ENCODE assay signal across 35 cellular contexts in genomic region chr15:84865074-84865569, GRCh38. TPM values are rescaled to one million over a fixed set of nuclear protein-coding genes. Genes with fewer than 3 reads are reported as not detected.
"Had no signal": no experiment of that assay in that cellular context is flagged by ENCODE, and none has a peak within 500 bp of the region (broad histone marks: within the 10 kb centered on the region; RNA-seq: fewer than 3 reads in every experiment).

No MANE protein-coding gene starts in this region.

- H3K4me3 ChIP-seq: adrenal gland, esophagus muscularis mucosa, gastrocnemius medialis had no signal

- H3K36me3 ChIP-seq: brain microvascular endothelial cell had no signal

- H3K27ac Mint-ChIP-seq: activated CD4-positive, alpha-beta memory T cell treated with anti-CD3 and anti-CD28 coated beads for 36 hours; activated CD4-positive, alpha-beta T cell treated with anti-CD3 and anti-CD28 coated beads for 36 hours; activated CD4-positive, alpha-beta T cell treated with anti-CD3 and anti-CD28 coated beads, Interleukin-2, amount 10 ng/mL, durations not matched to agents 24 days and 14 days; activated CD8-positive, alpha-beta memory T cell treated with anti-CD3 and anti-CD28 coated beads, Interleukin-2, amount 10 ng/mL, durations not matched to agents 7 days and 5 days; activated CD8-positive, alpha-beta T cell treated with anti-CD3 and anti-CD28 coated beads, Interleukin-2, amount 10 ng/mL, durations not matched to agents 7 days and 5 days; activated naive CD4-positive, alpha-beta T cell treated with anti-CD3 and anti-CD28 coated beads for 36 hours; activated naive CD4-positive, alpha-beta T cell treated with anti-CD3 and anti-CD28 coated beads, Interleukin-2, amount 50 U/mL, for 24 hours; activated naive CD8-positive, alpha-beta T cell treated with anti-CD3 and anti-CD28 coated beads for 36 hours; activated naive CD8-positive, alpha-beta T cell treated with anti-CD3 and anti-CD28 coated beads, Interleukin-2, amount 50 U/mL, for 24 hours; activated T-helper 1 cell treated with anti-CD3 and anti-CD28 coated beads, Interleukin-12 subunit alpha, Interleukin-12 subunit beta, Interleukin-2, Interleukin-4 antibody, amounts not matched to agents 30 ng/mL and 10 ng/mL and 1 ng/mL, durations not matched to agents 14 hours and 24 hours and 36 hours; activated T-helper 2 cell treated with anti-CD3 and anti-CD28 coated beads, Interferon-gamma antibody, Interleukin-2, Interleukin-4, amounts not matched to agents 10 μg/mL and 5 μg/mL and 100 μg/mL, durations not matched to agents 14 hours and 24 hours and 36 hours had no signal

- H3K27me3 Mint-ChIP-seq: activated CD4-positive, alpha-beta memory T cell treated with anti-CD3 and anti-CD28 coated beads for 36 hours; activated CD4-positive, alpha-beta T cell treated with anti-CD3 and anti-CD28 coated beads for 36 hours; activated CD4-positive, alpha-beta T cell treated with anti-CD3 and anti-CD28 coated beads, Interleukin-2, amount 10 ng/mL, durations not matched to agents 24 days and 14 days; activated naive CD4-positive, alpha-beta T cell treated with anti-CD3 and anti-CD28 coated beads, Interleukin-2, amount 50 U/mL, for 24 hours; activated naive CD8-positive, alpha-beta T cell treated with anti-CD3 and anti-CD28 coated beads for 36 hours; activated naive CD8-positive, alpha-beta T cell treated with anti-CD3 and anti-CD28 coated beads, Interleukin-2, amount 50 U/mL, for 24 hours; effector memory CD8-positive, alpha-beta T cell had no signal

- H3K4me1 Mint-ChIP-seq: activated CD4-positive, alpha-beta T cell treated with anti-CD3 and anti-CD28 coated beads for 36 hours; activated CD4-positive, alpha-beta T cell treated with anti-CD3 and anti-CD28 coated beads, Interleukin-2, amount 10 ng/mL, durations not matched to agents 24 days and 14 days; activated CD8-positive, alpha-beta memory T cell treated with anti-CD3 and anti-CD28 coated beads, Interleukin-2, amount 10 ng/mL, durations not matched to agents 7 days and 5 days; activated naive CD4-positive, alpha-beta T cell treated with anti-CD3 and anti-CD28 coated beads, Interleukin-2, amount 50 U/mL, for 24 hours; activated naive CD8-positive, alpha-beta T cell treated with anti-CD3 and anti-CD28 coated beads for 36 hours; activated naive CD8-positive, alpha-beta T cell treated with anti-CD3 and anti-CD28 coated beads, Interleukin-2, amount 50 U/mL, for 24 hours had no signal

- H3K4me3 Mint-ChIP-seq: activated CD4-positive, alpha-beta memory T cell treated with anti-CD3 and anti-CD28 coated beads for 36 hours; activated CD4-positive, alpha-beta T cell treated with anti-CD3 and anti-CD28 coated beads for 36 hours; activated CD4-positive, alpha-beta T cell treated with anti-CD3 and anti-CD28 coated beads, Interleukin-2, amount 10 ng/mL, durations not matched to agents 24 days and 14 days; activated CD8-positive, alpha-beta memory T cell treated with anti-CD3 and anti-CD28 coated beads, Interleukin-2, amount 10 ng/mL, durations not matched to agents 7 days and 5 days; activated CD8-positive, alpha-beta T cell treated with anti-CD3 and anti-CD28 coated beads, Interleukin-2, amount 10 ng/mL, durations not matched to agents 7 days and 5 days; activated naive CD4-positive, alpha-beta T cell treated with anti-CD3 and anti-CD28 coated beads for 36 hours; activated naive CD4-positive, alpha-beta T cell treated with anti-CD3 and anti-CD28 coated beads, Interleukin-2, amount 50 U/mL, for 24 hours; activated naive CD8-positive, alpha-beta T cell treated with anti-CD3 and anti-CD28 coated beads for 36 hours; activated naive CD8-positive, alpha-beta T cell treated with anti-CD3 and anti-CD28 coated beads, Interleukin-2, amount 50 U/mL, for 24 hours; activated T-helper 1 cell treated with anti-CD3 and anti-CD28 coated beads, Interleukin-12 subunit alpha, Interleukin-12 subunit beta, Interleukin-2, Interleukin-4 antibody, amounts not matched to agents 30 ng/mL and 10 ng/mL and 1 ng/mL, durations not matched to agents 14 hours and 24 hours and 36 hours; effector memory CD8-positive, alpha-beta T cell had no signal

- H3K9me3 Mint-ChIP-seq: activated CD4-positive, alpha-beta memory T cell treated with anti-CD3 and anti-CD28 coated beads for 36 hours; activated CD4-positive, alpha-beta T cell treated with anti-CD3 and anti-CD28 coated beads, Interleukin-2, amount 10 ng/mL, durations not matched to agents 24 days and 14 days; activated naive CD4-positive, alpha-beta T cell treated with anti-CD3 and anti-CD28 coated beads for 36 hours; activated naive CD4-positive, alpha-beta T cell treated with anti-CD3 and anti-CD28 coated beads, Interleukin-2, amount 50 U/mL, for 24 hours; activated naive CD8-positive, alpha-beta T cell treated with anti-CD3 and anti-CD28 coated beads for 36 hours; activated naive CD8-positive, alpha-beta T cell treated with anti-CD3 and anti-CD28 coated beads, Interleukin-2, amount 50 U/mL, for 24 hours; activated T-helper 1 cell treated with anti-CD3 and anti-CD28 coated beads, Interleukin-12 subunit alpha, Interleukin-12 subunit beta, Interleukin-2, Interleukin-4 antibody, amounts not matched to agents 30 ng/mL and 10 ng/mL and 1 ng/mL, durations not matched to agents 14 hours and 24 hours and 36 hours; activated T-helper 2 cell treated with anti-CD3 and anti-CD28 coated beads, Interferon-gamma antibody, Interleukin-2, Interleukin-4, amounts not matched to agents 10 μg/mL and 5 μg/mL and 100 μg/mL, durations not matched to agents 14 hours and 24 hours and 36 hours; effector memory CD8-positive, alpha-beta T cell had no signal

- H3K27ac ChIP-seq: adrenal gland, brain microvascular endothelial cell, esophagus muscularis mucosa, foreskin keratinocyte had no signal

- H3K4me1 ChIP-seq: adrenal gland, foreskin keratinocyte had no signal

- H3K9me3 ChIP-seq: adrenal gland, esophagus muscularis mucosa, gastrocnemius medialis had no signal

- DNase-seq: activated CD4-positive, alpha-beta memory T cell treated with anti-CD3 and anti-CD28 coated beads for 36 hours; activated CD4-positive, alpha-beta T cell treated with anti-CD3 and anti-CD28 coated beads for 36 hours; activated CD4-positive, alpha-beta T cell treated with anti-CD3 and anti-CD28 coated beads, Interleukin-2, amount 10 ng/mL, durations not matched to agents 24 days and 14 days; activated CD4-positive, CD25-positive, alpha-beta regulatory T cell; activated CD4-positive, CD25-positive, alpha-beta regulatory T cell treated with anti-CD3 and anti-CD28 coated beads, Interleukin-2, amount 50 U/mL, for 72 hours; activated CD8-positive, alpha-beta memory T cell treated with anti-CD3 and anti-CD28 coated beads, Interleukin-2, amount 10 ng/mL, durations not matched to agents 7 days and 5 days; activated CD8-positive, alpha-beta memory T cell treated with anti-CD3 and anti-CD28 coated beads, Interleukin-2, amount 50 U/mL, for 4 hours; activated CD8-positive, alpha-beta T cell treated with anti-CD3 and anti-CD28 coated beads, Interleukin-2, amount 10 ng/mL, durations not matched to agents 7 days and 5 days; activated effector memory CD4-positive, alpha-beta T cell treated with anti-CD3 and anti-CD28 coated beads, Interleukin-2, amount 50 U/mL, for 16 hours; activated naive CD4-positive, alpha-beta T cell treated with anti-CD3 and anti-CD28 coated beads for 36 hours; activated naive CD8-positive, alpha-beta T cell treated with anti-CD3 and anti-CD28 coated beads for 36 hours; activated naive CD8-positive, alpha-beta T cell treated with anti-CD3 and anti-CD28 coated beads, Interleukin-2, amount 50 U/mL, for 24 hours; activated T-cell treated with anti-CD3 and anti-CD28 coated beads, Interleukin-2, amount 50 U/mL, for 1 hour; activated T-cell treated with anti-CD3 and anti-CD28 coated beads, Interleukin-2, amount 50 U/mL, for 48 hours; adrenal gland; amygdala; aorta; brain microvascular endothelial cell; caudate nucleus; cortex of kidney; dermis blood vessel endothelial cell; effector CD4-positive, alpha-beta T cell; effector memory CD8-positive, alpha-beta T cell; erythroblast; foreskin keratinocyte; gastrocnemius medialis; T-helper 2 cell had no signal

- H3K36me3 Mint-ChIP-seq: activated CD4-positive, alpha-beta memory T cell treated with anti-CD3 and anti-CD28 coated beads for 36 hours; activated CD8-positive, alpha-beta memory T cell treated with anti-CD3 and anti-CD28 coated beads, Interleukin-2, amount 10 ng/mL, durations not matched to agents 7 days and 5 days; activated naive CD4-positive, alpha-beta T cell treated with anti-CD3 and anti-CD28 coated beads, Interleukin-2, amount 50 U/mL, for 24 hours; activated naive CD8-positive, alpha-beta T cell treated with anti-CD3 and anti-CD28 coated beads for 36 hours had no signal

- H3K27me3 ChIP-seq: adrenal gland, brain microvascular endothelial cell, esophagus muscularis mucosa, foreskin keratinocyte, gastrocnemius medialis had no signal

- ATAC-seq: activated CD4-positive, alpha-beta T cell treated with anti-CD3 and anti-CD28 coated beads for 36 hours; activated CD8-positive, alpha-beta memory T cell treated with anti-CD3 and anti-CD28 coated beads, Interleukin-2, amount 10 ng/mL, durations not matched to agents 7 days and 5 days; activated CD8-positive, alpha-beta T cell treated with anti-CD3 and anti-CD28 coated beads, Interleukin-2, amount 10 ng/mL, durations not matched to agents 7 days and 5 days; activated naive CD8-positive, alpha-beta T cell treated with anti-CD3 and anti-CD28 coated beads, Interleukin-2, amount 50 U/mL, for 24 hours; effector memory CD8-positive, alpha-beta T cell; foreskin keratinocyte; gastrocnemius medialis had no signal

RNA-seq across cellular contexts. Expression of gene SLC28A1, which starts 19.3 kb away (rescaled TPM):
- total RNA-seq: activated CD4-positive, alpha-beta memory T cell treated with anti-CD3 and anti-CD28 coated beads for 36 hours; activated CD4-positive, alpha-beta T cell treated with anti-CD3 and anti-CD28 coated beads for 36 hours; activated CD4-positive, alpha-beta T cell treated with anti-CD3 and anti-CD28 coated beads, Interleukin-2, amount 10 ng/mL, durations not matched to agents 24 days and 14 days; activated CD8-positive, alpha-beta memory T cell treated with anti-CD3 and anti-CD28 coated beads for 36 hours; activated CD8-positive, alpha-beta memory T cell treated with anti-CD3 and anti-CD28 coated beads, Interleukin-2, amount 10 ng/mL, durations not matched to agents 7 days and 5 days; activated CD8-positive, alpha-beta T cell treated with anti-CD3 and anti-CD28 coated beads, Interleukin-2, amount 10 ng/mL, durations not matched to agents 7 days and 5 days; activated naive CD4-positive, alpha-beta T cell treated with anti-CD3 and anti-CD28 coated beads for 36 hours; activated naive CD8-positive, alpha-beta T cell treated with anti-CD3 and anti-CD28 coated beads for 36 hours; activated T-helper 1 cell treated with anti-CD3 and anti-CD28 coated beads, Interleukin-12 subunit alpha, Interleukin-12 subunit beta, Interleukin-2, Interleukin-4 antibody, amounts not matched to agents 30 ng/mL and 10 ng/mL and 1 ng/mL, durations not matched to agents 14 hours and 24 hours and 36 hours; activated T-helper 2 cell treated with anti-CD3 and anti-CD28 coated beads, Interferon-gamma antibody, Interleukin-2, Interleukin-4, amounts not matched to agents 10 μg/mL and 5 μg/mL and 100 μg/mL, durations not matched to agents 14 hours and 24 hours and 36 hours; bronchial epithelial cell; chondrocyte; dermis blood vessel endothelial cell; foreskin keratinocyte; T-helper 1 cell treated with Interleukin-12 subunit alpha and Interleukin-12 subunit beta and Interleukin-4 antibody, amounts not matched to agents 30 ng/mL and 1 ng/mL, for 36 hours had no signal
